Comparison of ENCODE assay signal across 2 cellular contexts in genomic region chr1:162578071-162578705, GRCh38.
TF ChIP-seq lines count a peak whose summit lies in the region.

No MANE protein-coding gene starts in this region.

TF ChIP-seq in GM23338, 12 proteins besides CTCF, POLR2A, EP300 and RAD21 (continued from another document):
- TF ChIP-seq REST (IDR thresholded peaks at IDR 0.05; ENCODE audit: unreplicated experiment) (no peak), STAT1 (IDR thresholded peaks at IDR 0.05; ENCODE audit: unreplicated experiment) (no peak), ZNF462 (CRISPR knock-in tag; IDR thresholded peaks at IDR 0.05) (no peak), EZH2 (IDR thresholded peaks at IDR 0.05; ENCODE audit: low read depth, unreplicated experiment) (no peak), ZNF331 (CRISPR knock-in tag; IDR thresholded peaks at IDR 0.05; ENCODE audit: low read depth) (no peak), ZNF114 (CRISPR knock-in tag; IDR thresholded peaks at IDR 0.05) (no peak), CREB1 (CRISPR knock-in tag; IDR thresholded peaks at IDR 0.05; ENCODE audit: low read depth) (no peak)

TF ChIP-seq in WTC11, 78 proteins besides CTCF, POLR2A, EP300 and RAD21 (continued from another document):
- TF ChIP-seq STAT6 (CRISPR knock-in tag; conservative IDR thresholded peaks at IDR 0.05; ENCODE audit: low read depth) (no peak), E2F4 (CRISPR knock-in tag; IDR thresholded peaks at IDR 0.05; ENCODE audit: borderline replicate concordance, low read depth) (no peak), ETV6 (CRISPR knock-in tag; IDR thresholded peaks at IDR 0.05) (no peak), GTF2I (CRISPR knock-in tag; conservative IDR thresholded peaks at IDR 0.05) (no peak), ZNF396 (CRISPR knock-in tag; IDR thresholded peaks at IDR 0.05; ENCODE audit: borderline replicate concordance) (no peak)
TF ChIP-seq in WTC11: peak in this region for 0.
